Comparison of ENCODE assay signal across 8 cellular contexts in genomic region chr15:75453703-75454470, GRCh38. TPM values are rescaled to one million over a fixed set of nuclear protein-coding genes. Genes with fewer than 3 reads are reported as not detected.
DNase-seq lines count a peak whose midpoint lies in the region; ATAC-seq and TF ChIP-seq lines count a peak whose summit lies in the region.

No MANE protein-coding gene starts in this region.

- H3K79me2 ChIP-seq in DND-41 (ENCODE audit: insufficient read depth, low read length), result peaks cover 36% of the 10 kb centered on the region

- H3K4me1 ChIP-seq in DND-41 (ENCODE audit: insufficient read depth, low read length) (peaks cover 36% of the 10 kb centered on the region), Peyer's patch (peaks cover 0 to 20% (median 2%) of the 10 kb centered on the region in 4 donors), esophagus muscularis mucosa (peaks cover 24 to 36% (median 31%) of the 10 kb centered on the region in 4 donors), muscle layer of colon (ENCODE audit: insufficient read depth, low read length) (peaks cover 17% of the 10 kb centered on the region)

- intact Hi-C loops in esophagus muscularis mucosa (cut with DNase I), result loop anchor here (2.0 to 5.0 kb wide), 2 partner anchors 85 to 123 kb away; partner anchors contain the start of genes MAN2C1 and PTPN9

- peak overlapping the region; percentile 89 for H3K4me2 ChIP-seq in DND-41 (ENCODE audit: insufficient read depth, low read length)

- peak overlapping the region; percentile 86 to 89 for H3K4me3 ChIP-seq in DND-41 (ENCODE audit: low read depth in 1 of 2, low read length in 2 of 2)
- peak overlapping the region; percentile 89 to 98 (median 94) for H3K4me3 ChIP-seq in Peyer's patch
- peak overlapping the region; percentile 88 to 95 (median 92) for H3K4me3 ChIP-seq in esophagus muscularis mucosa
- H3K4me3 ChIP-seq in muscle layer of colon (ENCODE audit: low read depth in 1 of 2, low read length in 2 of 2), result peak overlapping the region; percentile 91 to 94

- H3K9ac ChIP-seq in DND-41 (ENCODE audit: low read depth, low read length) (peak overlapping the region; percentile 90), muscle layer of colon (ENCODE audit: low read length) (peak overlapping the region; percentile 89)

- H3K27ac ChIP-seq in DND-41 (ENCODE audit: low read length) (peak overlapping the region; percentile 94), KOPT-K1 (ENCODE audit: low read depth, low read length, poor library complexity, severe bottlenecking) (peak overlapping the region; percentile 97), Peyer's patch (peak overlapping the region; percentile 97 to 99 (median 98)), esophagus muscularis mucosa (replicated peaks in 1 of 4) (peak overlapping the region; percentile 97 to 100 (median 100)), muscle layer of colon (ENCODE audit: low read depth, low read length) (peak overlapping the region; percentile 99)

- H3K36me3 ChIP-seq in DND-41 (ENCODE audit: insufficient read depth, low read length) (peaks cover 2% of the 10 kb centered on the region; the same call in 1 of the 2 replicates), KOPT-K1 (ENCODE audit: insufficient read depth, low read length) (no peaks in the 10 kb centered on the region), Peyer's patch (no peaks in the 10 kb centered on the region), esophagus muscularis mucosa (no peaks in the 10 kb centered on the region), muscle layer of colon (ENCODE audit: insufficient read depth, low read length) (no peaks in the 10 kb centered on the region)

- H4K20me1 ChIP-seq in DND-41 (ENCODE audit: insufficient read depth, low read length), result peaks cover 17% of the 10 kb centered on the region

- WGBS in esophagus muscularis mucosa, result 0% methylated on average over 24 of the region's 57 CpGs

- ATAC-seq in DND-41 (ENCODE audit: insufficient read depth, low read depth) (peak; percentile 44), GM21786 (IDR thresholded peaks at IDR 0.05; ENCODE audit: unreplicated experiment) (peak; percentile 30)

- TF ChIP-seq POLR2A in Peyer's patch (IDR thresholded peaks at IDR 0.05), result peak; percentile 70 to 83
- TF ChIP-seq POLR2A in esophagus muscularis mucosa (IDR thresholded peaks at IDR 0.05; ENCODE audit: low read depth), result peak; percentile 50

- no peaks in the 10 kb centered on the region for H3K27me3 ChIP-seq in DND-41 (ENCODE audit: insufficient read depth, low read length, poor library complexity)
- H3K27me3 ChIP-seq in Peyer's patch, result no peaks in the 10 kb centered on the region
- H3K27me3 ChIP-seq in esophagus muscularis mucosa, result no peaks in the 10 kb centered on the region
- no peaks in the 10 kb centered on the region for H3K27me3 ChIP-seq in muscle layer of colon (ENCODE audit: control insufficient read depth in 1 of 2, insufficient read depth in 2 of 2, low read length in 2 of 2)

- DNase-seq in DND-41 (peak; percentile 98), Peyer's patch (peak; percentile 97 to 99 (median 98)), activated T-helper 1 cell treated with Interleukin-2 at 50 U/mL for 16 hours (ENCODE audit: low read depth) (peak; percentile 95), esophagus muscularis mucosa (ENCODE audit: extremely low spot score) (peak; percentile 99)
- peak; percentile 89 to 93 for DNase-seq in stimulated activated CD8-positive, alpha-beta memory T cell treated with anti-CD3 and anti-CD28 coated beads, Interleukin-7, amount 100 ng/mL, for 1 hour (ENCODE audit: low read depth in 2 of 2)

- TF ChIP-seq CTCF in DND-41 (IDR thresholded peaks at IDR 0.05; ENCODE audit: borderline replicate concordance, extremely low read depth, low read length, poor library complexity, severe bottlenecking) (no peak), Peyer's patch (IDR thresholded peaks at IDR 0.05) (peak in 2 of 6 experiments; percentile 3 to 12), esophagus muscularis mucosa (IDR thresholded peaks at IDR 0.05) (no peak)

- no peaks in the 10 kb centered on the region for H3K9me3 ChIP-seq in DND-41 (ENCODE audit: insufficient read depth, low read length, severe bottlenecking)
- no peaks in the 10 kb centered on the region for H3K9me3 ChIP-seq in KOPT-K1 (ENCODE audit: insufficient read depth, low read length, poor library complexity, severe bottlenecking)
- H3K9me3 ChIP-seq in Peyer's patch, result no peaks in the 10 kb centered on the region
- H3K9me3 ChIP-seq in esophagus muscularis mucosa, result no peaks in the 10 kb centered on the region
- H3K9me3 ChIP-seq in muscle layer of colon (ENCODE audit: low read length), result no peaks in the 10 kb centered on the region

- no peak for TF ChIP-seq EP300 in esophagus muscularis mucosa (IDR thresholded peaks at IDR 0.05)

- H2AFZ ChIP-seq in DND-41 (ENCODE audit: low read depth, low read length), result peak overlapping the region; percentile 90

RNA-seq across cellular contexts. Expression of gene SIN3A, which starts 2.4 kb away (rescaled TPM):
- total RNA-seq in Peyer's patch (10 to 100 TPM; 31.5 to 53.6 (median 35.2) TPM), esophagus muscularis mucosa (10 to 100 TPM; 31.1 to 53.1 (median 45.6) TPM)

Comparison
In these comparisons a context has a peak if more than half of its experiments do, and no peak if none do; other contexts are left out.
1. Peak in every context shown above with its lines: DNase-seq, ATAC-seq, H3K4me3 ChIP-seq and H3K27ac ChIP-seq.